ENCODE assay signal across 9 cellular contexts in the genomic region with DNA sequence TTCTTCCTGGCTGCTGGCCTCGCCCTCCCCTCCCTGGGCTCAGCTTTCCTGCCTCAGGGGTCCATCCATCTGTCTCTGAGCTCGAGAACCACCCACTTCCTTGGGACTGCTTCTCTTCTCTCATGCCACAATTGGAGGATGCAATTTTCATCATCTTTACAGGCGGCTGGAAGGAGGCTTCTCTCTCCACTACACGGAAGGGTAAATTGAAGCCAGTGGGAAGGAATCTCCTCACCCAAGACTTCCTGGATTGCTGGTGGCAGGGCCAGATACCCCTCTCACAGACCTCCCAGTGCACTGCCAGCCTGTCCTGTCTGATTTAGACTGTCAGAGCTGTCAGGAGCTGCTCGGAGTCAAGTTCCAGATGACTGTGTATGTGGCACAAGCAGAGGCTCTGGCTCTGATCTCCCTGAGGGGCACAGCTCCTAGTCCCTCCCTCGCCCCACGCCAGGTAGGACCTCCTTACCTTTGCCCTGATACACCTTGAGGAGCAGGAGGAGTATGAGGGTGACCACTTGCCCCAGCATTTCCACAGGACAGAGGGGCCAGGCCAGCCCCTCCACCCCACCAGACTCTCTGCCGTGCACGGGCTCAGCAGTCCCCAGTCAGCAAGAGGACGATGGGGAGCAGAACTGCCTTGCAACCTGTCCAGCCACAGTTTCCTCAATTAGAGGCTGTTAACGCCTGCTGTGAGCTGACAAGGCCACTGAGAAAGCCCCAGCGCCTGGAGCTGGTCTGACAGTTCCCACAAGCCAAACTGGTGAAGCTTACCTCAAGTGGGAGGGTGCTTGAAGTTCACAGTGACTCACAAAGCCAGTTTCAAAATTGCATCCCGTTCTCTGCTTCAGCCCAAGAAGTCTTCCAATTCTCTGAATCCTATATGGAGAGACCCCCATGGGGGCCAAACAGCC. TPM values are rescaled to one million over a fixed set of nuclear protein-coding genes. Genes with fewer than 3 reads are reported as not detected.
DNase-seq lines count a peak whose midpoint lies in the region; ATAC-seq and TF ChIP-seq lines count a peak whose summit lies in the region.
"Had no signal": no experiment of that assay in that cellular context is flagged by ENCODE, and none has a peak within 500 bp of the region (broad histone marks: within the 10 kb centered on the region; RNA-seq: fewer than 3 reads in every experiment).

A gene with protein sequence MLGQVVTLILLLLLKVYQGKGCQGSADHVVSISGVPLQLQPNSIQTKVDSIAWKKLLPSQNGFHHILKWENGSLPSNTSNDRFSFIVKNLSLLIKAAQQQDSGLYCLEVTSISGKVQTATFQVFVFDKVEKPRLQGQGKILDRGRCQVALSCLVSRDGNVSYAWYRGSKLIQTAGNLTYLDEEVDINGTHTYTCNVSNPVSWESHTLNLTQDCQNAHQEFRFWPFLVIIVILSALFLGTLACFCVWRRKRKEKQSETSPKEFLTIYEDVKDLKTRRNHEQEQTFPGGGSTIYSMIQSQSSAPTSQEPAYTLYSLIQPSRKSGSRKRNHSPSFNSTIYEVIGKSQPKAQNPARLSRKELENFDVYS (minus strand): TSS at position 737 of the 911 bp plus-strand sequence. CDS start 210 bp downstream, at position 527.

- ATAC-seq in GM19463 (IDR thresholded peaks at IDR 0.05; ENCODE audit: unreplicated experiment) (peak; percentile 90), right lobe of liver (peak; percentile 40 to 56 (median 48))

- H3K4me3 Mint-ChIP-seq in CD14-positive monocyte = peak within 1 kb of the TSS; percentile 84 to 99
- H3K4me3 Mint-ChIP-seq in stimulated activated naive CD8-positive, alpha-beta T cell treated with anti-CD3 and anti-CD28 coated beads, Interleukin-15, Interleukin-2, amounts not matched to agents 100 ng/mL and 50 ng/mL, for 24 hours = peak within 1 kb of the TSS; percentile 63

- H3K27ac ChIP-seq in right lobe of liver = peak within 1 kb of the TSS in 1 of 3 donors; percentile 12
- H3K27ac ChIP-seq: parathyroid adenoma had no signal

- TF ChIP-seq CTCF in CD14-positive monocyte (IDR thresholded peaks at IDR 0.05) (no peak), right lobe of liver (IDR thresholded peaks at IDR 0.05) (no peak)

- intact Hi-C loops in CD14-positive monocyte (cut with micrococcal nuclease) (loop anchor here in 1 of 2 donors (5.0 to 10.0 kb wide), 2 partner anchors 178 to 285 kb away; a partner anchor contains a TSS), right lobe of liver (cut with DNase I) (no loop called here)

- H3K4me3 ChIP-seq in right lobe of liver = peak within 1 kb of the TSS in 1 of 3 donors; percentile 15

- no peaks in the 10 kb centered on the region for H3K36me3 ChIP-seq in right lobe of liver

- peaks cover 2 to 5% of the 10 kb centered on the region in 2 donors for H3K36me3 Mint-ChIP-seq in CD14-positive monocyte
- H3K36me3 Mint-ChIP-seq in stimulated activated naive CD8-positive, alpha-beta T cell treated with anti-CD3 and anti-CD28 coated beads, Interleukin-15, Interleukin-2, amounts not matched to agents 100 ng/mL and 50 ng/mL, for 24 hours (ENCODE audit: low read depth) = no peaks in the 10 kb centered on the region

- no peaks in the 10 kb centered on the region for H3K27me3 ChIP-seq in right lobe of liver

- H3K4me1 Mint-ChIP-seq in CD14-positive monocyte = peaks cover 88% of the 10 kb centered on the region
- H3K4me1 Mint-ChIP-seq in stimulated activated naive CD8-positive, alpha-beta T cell treated with anti-CD3 and anti-CD28 coated beads, Interleukin-15, Interleukin-2, amounts not matched to agents 100 ng/mL and 50 ng/mL, for 24 hours (ENCODE audit: low read depth) = peaks cover 38% of the 10 kb centered on the region

- TF ChIP-seq POLR2A in right lobe of liver (IDR thresholded peaks at IDR 0.05) = no peak

- H3K9me3 Mint-ChIP-seq in CD14-positive monocyte = peaks cover 0 to 2% (median 0%) of the 10 kb centered on the region in 7 donors
- H3K9me3 Mint-ChIP-seq in stimulated activated naive CD8-positive, alpha-beta T cell treated with anti-CD3 and anti-CD28 coated beads, Interleukin-15, Interleukin-2, amounts not matched to agents 100 ng/mL and 50 ng/mL, for 24 hours = no peaks in the 10 kb centered on the region

- H3K9me3 ChIP-seq in right lobe of liver = no peaks in the 10 kb centered on the region

- peak within 1 kb of the TSS; percentile 92 to 99 (median 98) for H3K27ac Mint-ChIP-seq in CD14-positive monocyte
- H3K27ac Mint-ChIP-seq in stimulated activated naive CD8-positive, alpha-beta T cell treated with anti-CD3 and anti-CD28 coated beads, Interleukin-15, Interleukin-2, amounts not matched to agents 100 ng/mL and 50 ng/mL, for 24 hours = peak within 1 kb of the TSS; percentile 61

- 53% methylated on average over 6 of the region's 13 CpGs for WGBS in right lobe of liver (ENCODE audit: insufficient coverage, low coverage, low lambda C conversion rate, missing lambda C conversion rate)

- H3K27me3 Mint-ChIP-seq in CD14-positive monocyte (ENCODE audit: low read depth in 3 of 3) = peaks cover 0 to 3% (median 0%) of the 10 kb centered on the region in 3 donors
- no peaks in the 10 kb centered on the region for H3K27me3 Mint-ChIP-seq in stimulated activated naive CD8-positive, alpha-beta T cell treated with anti-CD3 and anti-CD28 coated beads, Interleukin-15, Interleukin-2, amounts not matched to agents 100 ng/mL and 50 ng/mL, for 24 hours

- peaks cover 0 to 24% (median 5%) of the 10 kb centered on the region in 4 donors for H3K4me1 ChIP-seq in right lobe of liver
- H3K4me1 ChIP-seq: parathyroid adenoma had no signal

- peak; percentile 89 for DNase-seq in CD14-positive monocyte (ENCODE audit: low spot score)
- DNase-seq in HT1080 (ENCODE audit: low read depth) = peak; percentile 47
- DNase-seq in activated T-cell treated with anti-CD3 and anti-CD28 coated beads for 24 hours (ENCODE audit: low read depth) = peak; percentile 44
- peak in 1 of 3 donors; percentile 50 for DNase-seq in right lobe of liver
- DNase-seq in NCI-H2171 (lab: John Stamatoyannopoulos, UW) = no peak
- DNase-seq in effector CD8-positive, alpha-beta T cell (lab: John Stamatoyannopoulos, UW) = no peak

RNA-seq across cellular contexts. Expression of the gene that starts here (rescaled TPM):
- 100 to 1,000 TPM; 106 to 116 TPM for polyA plus RNA-seq in CD14-positive monocyte
- total RNA-seq in HT1080 (2014; rRNA removed; shearing (Covaris generic)) = not detected in 2 replicates
- not detected in 2 replicates for polyA plus RNA-seq in HT1080 (2015; cell fraction: cytosol; rRNA removed)
- not detected in 2 replicates for polyA plus RNA-seq in HT1080 (2015; cell fraction: nucleus; rRNA removed)
- 1 to 10 TPM in 4 of 6 experiments, under 1 TPM in 2; 0.88 to 2.0 (median 1.2) TPM for total RNA-seq in right lobe of liver

Comparison
In these comparisons a context has a peak if more than half of its experiments do, and no peak if none do; other contexts are left out.
1. Peak in DNase-seq in HT1080; RNA of the gene not detected or under 1 TPM.
2. DNase-seq: peak in CD14-positive monocyte (single experiment) and activated T-cell treated with anti-CD3 and anti-CD28 coated beads for 24 hours (single experiment); none in NCI-H2171 (single experiment) and effector CD8-positive, alpha-beta T cell (single experiment).